Comparison of ENCODE assay signal across 2 cellular contexts in the genomic region with DNA sequence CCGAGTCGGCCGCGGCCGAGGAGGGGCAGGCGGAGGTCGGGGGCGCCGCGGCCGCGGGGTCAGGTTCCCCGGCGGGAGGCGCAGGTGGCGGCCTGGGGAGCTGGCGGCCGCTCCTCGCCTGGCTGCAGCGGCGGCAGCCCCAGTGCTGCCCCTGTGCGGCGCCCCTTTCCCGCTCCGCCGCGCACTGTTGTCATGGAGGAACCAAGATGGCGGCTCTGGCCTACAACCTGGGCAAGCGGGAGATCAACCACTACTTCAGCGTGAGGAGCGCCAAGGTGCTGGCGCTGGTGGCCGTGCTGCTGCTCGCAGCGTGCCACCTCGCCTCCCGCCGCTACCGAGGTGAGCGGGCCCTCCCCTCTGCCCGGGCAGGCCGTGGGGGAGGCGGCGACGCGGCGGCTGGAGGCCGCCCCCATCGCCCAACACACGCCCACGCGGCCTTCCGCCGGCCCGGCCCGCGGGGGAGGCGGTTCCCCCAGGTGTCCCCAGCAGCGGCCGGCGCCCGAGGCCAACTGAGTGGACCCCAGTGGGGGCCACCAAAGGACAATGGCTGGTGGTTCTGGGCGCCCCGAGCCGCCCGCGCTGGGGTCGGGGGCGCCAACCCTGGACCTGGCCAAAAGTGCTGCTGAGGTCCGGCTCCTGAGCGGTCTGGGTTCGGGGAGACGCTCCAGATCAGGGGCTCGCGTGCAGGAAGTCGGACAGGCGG.
TF ChIP-seq lines count a peak whose summit lies in the region.

No MANE protein-coding gene starts in this region.

TF ChIP-seq in HCT116, 20 proteins besides CTCF, POLR2A, EP300 and RAD21 (continued from another document):
- TF ChIP-seq ZNF274 (IDR thresholded peaks at IDR 0.05; ENCODE audit: low read depth, low read length) (no peak), ZBTB33 (IDR thresholded peaks at IDR 0.05; ENCODE audit: extremely low read depth, insufficient replicate concordance, low read length) (no peak), ZFX (IDR thresholded peaks at IDR 0.05) (peak; percentile 89), EGR1 (IDR thresholded peaks at IDR 0.05; ENCODE audit: low read depth) (peak; percentile 90), FOSL1 (IDR thresholded peaks at IDR 0.05; ENCODE audit: low read depth) (no peak), EZH2 (IDR thresholded peaks at IDR 0.05) (no peak), EZH2phosphoT487 (IDR thresholded peaks at IDR 0.05; ENCODE audit: borderline replicate concordance) (no peak), CBX3 (IDR thresholded peaks at IDR 0.05; ENCODE audit: low read depth) (0 out of 2 replicates have a peak, but pooled peaks have one; percentile 25), ELF1 (IDR thresholded peaks at IDR 0.05; ENCODE audit: borderline replicate concordance, low read depth) (no peak), POLR2AphosphoS5 (IDR thresholded peaks at IDR 0.05; ENCODE audit: low read depth, low read length) (peak; percentile 51)
- TF ChIP-seq, protein P1, sequence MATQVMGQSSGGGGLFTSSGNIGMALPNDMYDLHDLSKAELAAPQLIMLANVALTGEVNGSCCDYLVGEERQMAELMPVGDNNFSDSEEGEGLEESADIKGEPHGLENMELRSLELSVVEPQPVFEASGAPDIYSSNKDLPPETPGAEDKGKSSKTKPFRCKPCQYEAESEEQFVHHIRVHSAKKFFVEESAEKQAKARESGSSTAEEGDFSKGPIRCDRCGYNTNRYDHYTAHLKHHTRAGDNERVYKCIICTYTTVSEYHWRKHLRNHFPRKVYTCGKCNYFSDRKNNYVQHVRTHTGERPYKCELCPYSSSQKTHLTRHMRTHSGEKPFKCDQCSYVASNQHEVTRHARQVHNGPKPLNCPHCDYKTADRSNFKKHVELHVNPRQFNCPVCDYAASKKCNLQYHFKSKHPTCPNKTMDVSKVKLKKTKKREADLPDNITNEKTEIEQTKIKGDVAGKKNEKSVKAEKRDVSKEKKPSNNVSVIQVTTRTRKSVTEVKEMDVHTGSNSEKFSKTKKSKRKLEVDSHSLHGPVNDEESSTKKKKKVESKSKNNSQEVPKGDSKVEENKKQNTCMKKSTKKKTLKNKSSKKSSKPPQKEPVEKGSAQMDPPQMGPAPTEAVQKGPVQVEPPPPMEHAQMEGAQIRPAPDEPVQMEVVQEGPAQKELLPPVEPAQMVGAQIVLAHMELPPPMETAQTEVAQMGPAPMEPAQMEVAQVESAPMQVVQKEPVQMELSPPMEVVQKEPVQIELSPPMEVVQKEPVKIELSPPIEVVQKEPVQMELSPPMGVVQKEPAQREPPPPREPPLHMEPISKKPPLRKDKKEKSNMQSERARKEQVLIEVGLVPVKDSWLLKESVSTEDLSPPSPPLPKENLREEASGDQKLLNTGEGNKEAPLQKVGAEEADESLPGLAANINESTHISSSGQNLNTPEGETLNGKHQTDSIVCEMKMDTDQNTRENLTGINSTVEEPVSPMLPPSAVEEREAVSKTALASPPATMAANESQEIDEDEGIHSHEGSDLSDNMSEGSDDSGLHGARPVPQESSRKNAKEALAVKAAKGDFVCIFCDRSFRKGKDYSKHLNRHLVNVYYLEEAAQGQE (IDR thresholded peaks at IDR 0.05; ENCODE audit: low read depth): no peak

TF ChIP-seq in SK-N-SH treated with all-trans-retinoic acid at 6 μM for 48 hours, 23 proteins besides CTCF, POLR2A, EP300 and RAD21 (continued from another document):
- TF ChIP-seq, protein P2, sequence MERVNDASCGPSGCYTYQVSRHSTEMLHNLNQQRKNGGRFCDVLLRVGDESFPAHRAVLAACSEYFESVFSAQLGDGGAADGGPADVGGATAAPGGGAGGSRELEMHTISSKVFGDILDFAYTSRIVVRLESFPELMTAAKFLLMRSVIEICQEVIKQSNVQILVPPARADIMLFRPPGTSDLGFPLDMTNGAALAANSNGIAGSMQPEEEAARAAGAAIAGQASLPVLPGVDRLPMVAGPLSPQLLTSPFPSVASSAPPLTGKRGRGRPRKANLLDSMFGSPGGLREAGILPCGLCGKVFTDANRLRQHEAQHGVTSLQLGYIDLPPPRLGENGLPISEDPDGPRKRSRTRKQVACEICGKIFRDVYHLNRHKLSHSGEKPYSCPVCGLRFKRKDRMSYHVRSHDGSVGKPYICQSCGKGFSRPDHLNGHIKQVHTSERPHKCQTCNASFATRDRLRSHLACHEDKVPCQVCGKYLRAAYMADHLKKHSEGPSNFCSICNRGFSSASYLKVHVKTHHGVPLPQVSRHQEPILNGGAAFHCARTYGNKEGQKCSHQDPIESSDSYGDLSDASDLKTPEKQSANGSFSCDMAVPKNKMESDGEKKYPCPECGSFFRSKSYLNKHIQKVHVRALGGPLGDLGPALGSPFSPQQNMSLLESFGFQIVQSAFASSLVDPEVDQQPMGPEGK (CRISPR knock-in tag; IDR thresholded peaks at IDR 0.05; ENCODE audit: borderline replicate concordance): no peak
- no peak for TF ChIP-seq ARNTL (CRISPR knock-in tag; IDR thresholded peaks at IDR 0.05; ENCODE audit: borderline replicate concordance, low read depth)
- TF ChIP-seq ZC3H10 (CRISPR knock-in tag; IDR thresholded peaks at IDR 0.05): peak; percentile 18; the same call in 1 of the 2 replicates
- TF ChIP-seq TOX (CRISPR knock-in tag; IDR thresholded peaks at IDR 0.05; ENCODE audit: borderline replicate concordance): no peak
TF ChIP-seq in SK-N-SH treated with all-trans-retinoic acid at 6 μM for 48 hours: peak in this region for 2.
